Comparison of ENCODE assay signal across 33 cellular contexts in the genomic region with DNA sequence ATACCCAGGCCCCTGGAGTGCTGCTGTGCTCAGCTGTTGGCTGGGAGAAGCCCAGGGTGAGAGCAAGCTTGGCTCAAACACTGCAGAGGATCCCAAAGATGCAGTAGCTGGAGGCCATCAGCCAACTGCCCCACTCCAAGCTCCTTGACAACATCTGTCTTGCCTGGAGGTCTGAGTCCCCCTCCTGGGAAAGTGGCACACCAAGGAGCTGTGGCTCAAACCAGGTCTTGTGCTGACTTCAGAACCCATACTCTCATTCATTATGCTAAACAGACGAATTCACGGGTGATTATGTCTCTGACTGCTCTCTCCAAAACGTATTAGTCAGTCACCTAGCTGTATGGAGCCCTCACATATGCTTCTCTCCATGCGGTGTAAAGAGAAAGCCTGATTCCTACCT.
DNase-seq lines count a peak whose midpoint lies in the region; ATAC-seq and TF ChIP-seq lines count a peak whose summit lies in the region.
"Had no signal": no experiment of that assay in that cellular context is flagged by ENCODE, and none has a peak within 500 bp of the region (broad histone marks: within the 10 kb centered on the region; RNA-seq: fewer than 3 reads in every experiment).

No MANE protein-coding gene starts in this region.

- no peak overlapping the region for H3K4ac ChIP-seq in mesendoderm (ENCODE audit: low read depth, low read length)

- H3K4me3 ChIP-seq in endodermal cell (ENCODE audit: low read length) (no peak overlapping the region), mesendoderm (ENCODE audit: low read length) (no peak overlapping the region)
- H3K4me3 ChIP-seq: A549; BLaER1; BLaER1 treated with 17β-estradiol and CSF1 and Interleukin-3, amounts not matched to agents 10 nM and 100 nM had no signal

- no peak overlapping the region for H2AK5ac ChIP-seq in mesendoderm (ENCODE audit: low read length)

- H3K36me3 Mint-ChIP-seq in endodermal cell (ENCODE audit: low read depth): no peaks in the 10 kb centered on the region
- H3K36me3 Mint-ChIP-seq in osteocyte (ENCODE audit: unreplicated experiment): peaks cover 6% of the 10 kb centered on the region
- H3K36me3 Mint-ChIP-seq: CD14-positive monocyte; CD4-positive, alpha-beta memory T cell; CD4-positive, CD25-positive, alpha-beta regulatory T cell; CD8-positive, alpha-beta memory T cell; CD8-positive, alpha-beta T cell had no signal

- no peak overlapping the region for H3K56ac ChIP-seq in mesendoderm (ENCODE audit: low read length)

- no peaks in the 10 kb centered on the region for H3K79me2 ChIP-seq in mesendoderm (ENCODE audit: control insufficient read depth, insufficient read depth, low read length)

- DNase-seq in endodermal cell: peak; percentile 55
- peak; percentile 11 for DNase-seq in mesendoderm
- DNase-seq in mesenteric fat pad (ENCODE audit: low spot score): peak; percentile 65
- DNase-seq in osteocyte (ENCODE audit: extremely low spot score, unreplicated experiment): no peak
- DNase-seq: 8988T; ACHN; AML-193; BE2C; C1 segment of cervical spinal cord; Caco-2; Calu3; CD4-positive, alpha-beta memory T cell; CD4-positive, alpha-beta T cell; CD4-positive, CD25-positive, alpha-beta regulatory T cell; CD8-positive, alpha-beta memory T cell; CD8-positive, alpha-beta T cell; COR-L47; DMS 273 treated with DMSO at 0.1 percent for 48 hours; DMS153; DMS53; DMS79; DMS79 treated with DMSO at 0.1 percent for 48 hours; DND-41; EL had no signal

- no peak overlapping the region for H4K8ac ChIP-seq in mesendoderm (ENCODE audit: low read depth, low read length)

- peaks cover 5% of the 10 kb centered on the region for H3K27me3 Mint-ChIP-seq in endodermal cell (ENCODE audit: insufficient read depth)
- no peaks in the 10 kb centered on the region for H3K27me3 Mint-ChIP-seq in osteocyte (ENCODE audit: unreplicated experiment)
- H3K27me3 Mint-ChIP-seq: B cell had no signal

- H2BK120ac ChIP-seq in mesendoderm (ENCODE audit: low read depth, low read length): no peak overlapping the region

- no peaks in the 10 kb centered on the region for H3K79me1 ChIP-seq in mesendoderm (ENCODE audit: low read length)

- H3K9ac ChIP-seq in endodermal cell (ENCODE audit: extremely low read depth, low read length, poor library complexity, severe bottlenecking) (no peak overlapping the region), mesendoderm (ENCODE audit: low read length) (no peak overlapping the region)
- H3K9ac ChIP-seq: BLaER1; BLaER1 treated with 17β-estradiol and CSF1 and Interleukin-3, amounts not matched to agents 10 nM and 100 nM had no signal

- H3K27ac Mint-ChIP-seq in endodermal cell (no peak overlapping the region), osteocyte (ENCODE audit: unreplicated experiment) (no peak overlapping the region)
- H3K27ac Mint-ChIP-seq: B cell; CD4-positive, alpha-beta memory T cell; CD4-positive, alpha-beta T cell; CD4-positive, CD25-positive, alpha-beta regulatory T cell; CD8-positive, alpha-beta memory T cell; CD8-positive, alpha-beta T cell had no signal

- H3K4me2 ChIP-seq in mesendoderm (ENCODE audit: low read length): no peak overlapping the region
- H3K4me2 ChIP-seq: A549; BLaER1; BLaER1 treated with 17β-estradiol and CSF1 and Interleukin-3, amounts not matched to agents 10 nM and 100 nM had no signal

- ATAC-seq in GM18505 (IDR thresholded peaks at IDR 0.05; ENCODE audit: unreplicated experiment) (no peak), GM21528 (IDR thresholded peaks at IDR 0.05; ENCODE audit: low FRiP score, unreplicated experiment) (no peak)
- ATAC-seq: A549; CD8-positive, alpha-beta T cell had no signal

- H3K27ac ChIP-seq in endodermal cell (ENCODE audit: low read depth, low read length) (no peak overlapping the region), mesendoderm (ENCODE audit: low read depth, low read length) (no peak overlapping the region)
- H3K27ac ChIP-seq: 22Rv1; A549; BLaER1; BLaER1 treated with 17β-estradiol and CSF1 and Interleukin-3, amounts not matched to agents 10 nM and 100 nM; C4-2B had no signal

- H3K36me3 ChIP-seq in endodermal cell (ENCODE audit: control insufficient read depth, insufficient read depth, low read length) (no peaks in the 10 kb centered on the region), mesendoderm (ENCODE audit: control insufficient read depth, insufficient read depth, low read length) (no peaks in the 10 kb centered on the region)
- H3K36me3 ChIP-seq: BE2C; BLaER1; BLaER1 treated with 17β-estradiol and CSF1 and Interleukin-3, amounts not matched to agents 10 nM and 100 nM had no signal

- H3K9me3 ChIP-seq in endodermal cell (ENCODE audit: control insufficient read depth, low read length): no peaks in the 10 kb centered on the region
- H3K9me3 ChIP-seq: BE2C, Caco-2 had no signal

- no peaks in the 10 kb centered on the region for H3K4me1 ChIP-seq in endodermal cell (ENCODE audit: control insufficient read depth, insufficient read depth, low read length)
- no peaks in the 10 kb centered on the region for H3K4me1 ChIP-seq in mesendoderm (ENCODE audit: control insufficient read depth, low read depth, low read length)
- H3K4me1 ChIP-seq: A549, BE2C, Caco-2 had no signal

- no peak overlapping the region for H2BK5ac ChIP-seq in mesendoderm (ENCODE audit: low read length)

- H4K5ac ChIP-seq in mesendoderm (ENCODE audit: low read length): no peak overlapping the region

- no peak for TF ChIP-seq CTCF in endodermal cell (conservative IDR thresholded peaks at IDR 0.05)
- no peak for TF ChIP-seq CTCF in osteocyte (IDR thresholded peaks at IDR 0.05)

- no peak overlapping the region for H3K4me3 Mint-ChIP-seq in endodermal cell
- no peak overlapping the region for H3K4me3 Mint-ChIP-seq in osteocyte (ENCODE audit: unreplicated experiment)
- H3K4me3 Mint-ChIP-seq: B cell; CD14-positive monocyte; CD4-positive, alpha-beta T cell; CD4-positive, CD25-positive, alpha-beta regulatory T cell; CD8-positive, alpha-beta memory T cell; CD8-positive, alpha-beta T cell had no signal

- H3K9me3 Mint-ChIP-seq in endodermal cell (peaks cover 12% of the 10 kb centered on the region), osteocyte (ENCODE audit: unreplicated experiment) (peaks cover 6% of the 10 kb centered on the region)
- H3K9me3 Mint-ChIP-seq: CD4-positive, alpha-beta T cell; CD8-positive, alpha-beta T cell had no signal

- H2BK15ac ChIP-seq in mesendoderm (replicated peaks; ENCODE audit: low read depth): no peak overlapping the region

- no peak overlapping the region for H3K18ac ChIP-seq in mesendoderm (ENCODE audit: low read length)

- no peaks in the 10 kb centered on the region for H3K4me1 Mint-ChIP-seq in endodermal cell
- no peaks in the 10 kb centered on the region for H3K4me1 Mint-ChIP-seq in osteocyte (ENCODE audit: unreplicated experiment)
- H3K4me1 Mint-ChIP-seq: B cell; CD14-positive monocyte; CD4-positive, alpha-beta memory T cell; CD4-positive, CD25-positive, alpha-beta regulatory T cell; CD8-positive, alpha-beta memory T cell had no signal

- WGBS in endodermal cell (ENCODE audit: insufficient coverage in 1 of 2, insufficient read length in 1 of 2), 2 experiments: 64 to 82% methylated on average over 4 of the region's 4 CpGs
- no CpG with 5 or more reads among the region's 4 CpGs for WGBS in mesendoderm (ENCODE audit: extremely low coverage, insufficient coverage, low lambda C conversion rate)

- no peak overlapping the region for H3K23ac ChIP-seq in mesendoderm (ENCODE audit: low read length)

- no peak for TF ChIP-seq POLR2A in GM18505 (IDR thresholded peaks at IDR 0.05; ENCODE audit: borderline replicate concordance, extremely low read depth, insufficient read depth, insufficient read length)

- H3K27me3 ChIP-seq in endodermal cell (ENCODE audit: control insufficient read depth, insufficient read depth, low read length, poor library complexity, severe bottlenecking): no peaks in the 10 kb centered on the region
- no peaks in the 10 kb centered on the region for H3K27me3 ChIP-seq in mesendoderm (ENCODE audit: insufficient read depth, low read length, poor library complexity)
- H3K27me3 ChIP-seq: BE2C; BLaER1; BLaER1 treated with 17β-estradiol and CSF1 and Interleukin-3, amounts not matched to agents 10 nM and 100 nM had no signal
